18 cellular contexts compared by ENCODE assay signal in the genomic region with DNA sequence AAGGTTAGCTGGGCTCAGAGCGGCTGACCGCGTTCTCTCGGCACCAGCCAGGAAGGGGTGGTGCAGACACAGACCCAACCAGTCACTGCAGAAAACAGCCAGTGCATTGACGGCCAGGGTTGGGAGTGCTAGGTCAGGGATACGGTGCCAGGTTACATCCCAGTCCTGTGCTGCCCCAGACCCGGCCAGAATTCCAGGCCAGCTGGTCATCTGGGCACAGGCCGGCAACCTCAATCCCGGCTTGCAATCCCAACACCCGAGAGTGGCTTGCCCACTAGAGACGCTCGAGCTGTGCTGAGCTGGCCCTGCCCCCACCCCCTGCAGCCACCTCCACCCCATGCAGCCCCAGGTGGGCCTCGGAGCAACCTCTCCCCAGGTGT. TPM values are rescaled to one million over a fixed set of nuclear protein-coding genes. Genes with fewer than 3 reads are reported as not detected.
DNase-seq lines count a peak whose midpoint lies in the region; ATAC-seq and TF ChIP-seq lines count a peak whose summit lies in the region.
"Had no signal": no experiment of that assay in that cellular context is flagged by ENCODE, and none has a peak within 500 bp of the region (broad histone marks: within the 10 kb centered on the region; RNA-seq: fewer than 3 reads in every experiment).

No MANE protein-coding gene starts in this region.

- WGBS in right lobe of liver (ENCODE audit: insufficient coverage, low coverage, low lambda C conversion rate, missing lambda C conversion rate): 7% methylated on average over 3 of the region's 13 CpGs

- H3K36me3 Mint-ChIP-seq in naive thymus-derived CD8-positive, alpha-beta T cell: no peaks in the 10 kb centered on the region

- no peak overlapping the region for H3K27ac Mint-ChIP-seq in naive thymus-derived CD8-positive, alpha-beta T cell
- H3K27ac Mint-ChIP-seq: H9 had no signal

- ATAC-seq in RWPE2 (ENCODE audit: low read depth) (peak; percentile 16; the same call in 2 of the 3 replicates), right lobe of liver (peak; percentile 29 to 57 (median 48))
- ATAC-seq in naive thymus-derived CD8-positive, alpha-beta T cell: no peak

- no peaks in the 10 kb centered on the region for H3K4me1 ChIP-seq in RWPE2 (ENCODE audit: insufficient read depth, poor library complexity, severe bottlenecking)
- H3K4me1 ChIP-seq in right lobe of liver: peaks cover 0 to 72% (median 33%) of the 10 kb centered on the region in 4 donors

- no peak for TF ChIP-seq CTCF in RWPE2 (IDR thresholded peaks at IDR 0.05; ENCODE audit: poor library complexity, severe bottlenecking)
- no peak for TF ChIP-seq CTCF in right lobe of liver (IDR thresholded peaks at IDR 0.05)

- intact Hi-C loops in right lobe of liver (cut with DNase I): no loop called here
- intact Hi-C loops in head of caudate nucleus (cut with DNase I): no loop called here

- H3K27ac ChIP-seq in RWPE2 (ENCODE audit: poor library complexity, severe bottlenecking) (no peak overlapping the region), right lobe of liver (peak overlapping the region in 1 of 3 donors; percentile 67)
- H3K27ac ChIP-seq: A549 had no signal

- peaks cover 3 to 17% (median 5%) of the 10 kb centered on the region in 5 donors for H3K27me3 Mint-ChIP-seq in naive thymus-derived CD8-positive, alpha-beta T cell

- POLR2A ChIA-PET in naive thymus-derived CD8-positive, alpha-beta T cell (lab: Charles Lee): no interaction called here

- H3K27me3 ChIP-seq in H7 (ENCODE audit: control insufficient read depth, insufficient read depth, low read length) (no peaks in the 10 kb centered on the region; the same call in 1 of the 2 replicates), RWPE2 (ENCODE audit: insufficient read depth, poor library complexity, severe bottlenecking) (no peaks in the 10 kb centered on the region), right lobe of liver (no peaks in the 10 kb centered on the region)
- H3K27me3 ChIP-seq: Peyer's patch had no signal

- H3K9me3 ChIP-seq in RWPE2 (ENCODE audit: severe bottlenecking) (no peaks in the 10 kb centered on the region), right lobe of liver (no peaks in the 10 kb centered on the region)
- H3K9me3 ChIP-seq: A549, Peyer's patch had no signal

- DNase-seq in AG20443 (ENCODE audit: low spot score) (peak; percentile 39), H7 (peak; percentile 61), RWPE2 (ENCODE audit: low spot score) (no peak), right lobe of liver (peak; percentile 66 to 94 (median 92)), head of caudate nucleus (no peak), OCI-M1 (lab: John Stamatoyannopoulos, UW) (no peak)
- DNase-seq in naive thymus-derived CD8-positive, alpha-beta T cell: no peak
- DNase-seq in activated CD4-positive, alpha-beta T cell treated with anti-CD3 and anti-CD28 coated beads, Interleukin-2, amount 50 U/mL, for 1 hour: no peak
- DNase-seq: C1 segment of cervical spinal cord, H9, Kasumi-1, NCI-H187, NCI-H226, NCI-H524 treated with DMSO at 0.1 percent for 48 hours, Peyer's patch, SHP77 treated with DMSO at 0.1 percent for 48 hours had no signal

- no peaks in the 10 kb centered on the region for H3K9me3 Mint-ChIP-seq in naive thymus-derived CD8-positive, alpha-beta T cell
- H3K9me3 Mint-ChIP-seq: H9 had no signal

- H3K4me3 Mint-ChIP-seq in naive thymus-derived CD8-positive, alpha-beta T cell: no peak overlapping the region

- no peak for TF ChIP-seq POLR2A in right lobe of liver (IDR thresholded peaks at IDR 0.05)

- H3K36me3 ChIP-seq in H7 (replicated peaks; ENCODE audit: control insufficient read depth, insufficient read depth, low read length) (peaks cover 4% of the 10 kb centered on the region), RWPE2 (ENCODE audit: low read depth) (peaks cover 4% of the 10 kb centered on the region; the same call in 1 of the 2 replicates), right lobe of liver (peaks cover 0 to 4% (median 0%) of the 10 kb centered on the region in 4 donors)

- peaks cover 2 to 17% (median 3%) of the 10 kb centered on the region in 4 donors for H3K4me1 Mint-ChIP-seq in naive thymus-derived CD8-positive, alpha-beta T cell

- H3K4me3 ChIP-seq in H7 (ENCODE audit: insufficient read depth, low read depth, low read length): no peak overlapping the region
- H3K4me3 ChIP-seq in RWPE2 (ENCODE audit: severe bottlenecking): no peak overlapping the region
- no peak overlapping the region for H3K4me3 ChIP-seq in right lobe of liver
- H3K4me3 ChIP-seq: A549, Peyer's patch had no signal

RNA-seq across cellular contexts. Expression of a gene that starts 3.8 kb away (rescaled TPM):
- total RNA-seq in H7 (2014; rRNA removed; shearing (Covaris generic)): not detected in 2 replicates
- 100 to 1,000 TPM; 177 to 522 (median 298) TPM for total RNA-seq in right lobe of liver
- not detected for total RNA-seq in naive thymus-derived CD8-positive, alpha-beta T cell
- under 1 TPM in 1 of 3 donors, not detected in 2; 0.36 TPM for polyA plus RNA-seq in naive thymus-derived CD8-positive, alpha-beta T cell
- total RNA-seq: Daoy had no signal

RNA-seq across cellular contexts. Expression of a gene that starts 6.9 kb away (rescaled TPM):
- total RNA-seq in H7 (2014; rRNA removed; shearing (Covaris generic)): 27.2 and 50.5 TPM in 2 replicates
- 100 to 1,000 TPM in 4 of 6 experiments, 10 to 100 TPM in 2; 76.1 to 158 (median 124) TPM for total RNA-seq in right lobe of liver
- 10 to 100 TPM; 17.1 to 23.7 TPM for total RNA-seq in naive thymus-derived CD8-positive, alpha-beta T cell
- polyA plus RNA-seq in naive thymus-derived CD8-positive, alpha-beta T cell: 10 to 100 TPM; 17.4 to 21.4 (median 18.2) TPM

RNA-seq across cellular contexts. Expression of a gene that starts 14.2 kb away (rescaled TPM):
- total RNA-seq in H7 (2014; rRNA removed; shearing (Covaris generic)): 2.2 TPM in 1 of 2 replicates, not detected in the other
- not detected for total RNA-seq in right lobe of liver
- 1 to 10 TPM; 5.9 to 6.9 TPM for total RNA-seq in naive thymus-derived CD8-positive, alpha-beta T cell
- polyA plus RNA-seq in naive thymus-derived CD8-positive, alpha-beta T cell: under 1 TPM; 0.22 to 0.44 (median 0.26) TPM
- total RNA-seq: Daoy had no signal

RNA-seq across cellular contexts. Expression of a gene that starts 22.2 kb away (rescaled TPM):
- 88.2 and 108 TPM in 2 replicates for total RNA-seq in H7 (2014; rRNA removed; shearing (Covaris generic))
- 100 to 1,000 TPM; 293 to 780 (median 436) TPM for total RNA-seq in right lobe of liver
- total RNA-seq in naive thymus-derived CD8-positive, alpha-beta T cell: 10 to 100 TPM; 28.3 to 29.2 TPM
- polyA plus RNA-seq in naive thymus-derived CD8-positive, alpha-beta T cell: 100 to 1,000 TPM; 103 to 110 (median 104) TPM

RNA-seq across cellular contexts. Expression of a gene that starts 28.1 kb away (rescaled TPM):
- total RNA-seq in H7 (2014; rRNA removed; shearing (Covaris generic)): 1.3 and 4.1 TPM in 2 replicates
- 10 to 100 TPM in 4 of 6 experiments, 1 to 10 TPM in 2; 9.4 to 15.9 (median 11.9) TPM for total RNA-seq in right lobe of liver
- 10 to 100 TPM; 11.3 to 11.9 TPM for total RNA-seq in naive thymus-derived CD8-positive, alpha-beta T cell
- polyA plus RNA-seq in naive thymus-derived CD8-positive, alpha-beta T cell: 10 to 100 TPM; 10.9 to 15.6 (median 11.9) TPM

Comparison
In these comparisons a context has a peak if more than half of its experiments do, and no peak if none do; other contexts are left out.
1. DNase-seq: peak in AG20443 (single experiment), H7 (single experiment) and right lobe of liver (3 of 3); none in RWPE2 (single experiment), naive thymus-derived CD8-positive, alpha-beta T cell (0 of 10), head of caudate nucleus (0 of 42), activated CD4-positive, alpha-beta T cell treated with anti-CD3 and anti-CD28 coated beads, Interleukin-2, amount 50 U/mL, for 1 hour (single experiment) and OCI-M1 (single experiment).
2. ATAC-seq: peak in RWPE2 (single experiment) and right lobe of liver (4 of 4); none in naive thymus-derived CD8-positive, alpha-beta T cell (0 of 2).
3. RNA of a gene that starts 3.8 kb away (total RNA-seq): 177 to 522 TPM in right lobe of liver; not detected in H7 and not detected in naive thymus-derived CD8-positive, alpha-beta T cell; every median in the first group is over 100 times any median in the second.